14 cellular contexts compared by ENCODE assay signal in genomic region chr19:47955936-47956335, GRCh38. TPM values are rescaled to one million over a fixed set of nuclear protein-coding genes. Genes with fewer than 3 reads are reported as not detected.
DNase-seq lines count a peak whose midpoint lies in the region; ATAC-seq and TF ChIP-seq lines count a peak whose summit lies in the region.
"Not testable (repeated sequence)": the region's sequence is repeated elsewhere in the genome, so short reads cannot be mapped to it uniquely, and the experiment has no call there.
"Had no signal": no experiment of that assay in that cellular context is flagged by ENCODE, and none has a peak within 500 bp of the region (broad histone marks: within the 10 kb centered on the region; RNA-seq: fewer than 3 reads in every experiment).

No MANE protein-coding gene starts in this region.

- H3K36me3 ChIP-seq in DND-41 (ENCODE audit: insufficient read depth, low read length); right atrium auricular region: not testable (repeated sequence)

- H3K27ac ChIP-seq in DND-41 (ENCODE audit: low read length); right atrium auricular region: not testable (repeated sequence)

- not testable (repeated sequence) for H3K4me1 ChIP-seq in DND-41 (ENCODE audit: insufficient read depth, low read length); right atrium auricular region

- not testable (repeated sequence) for H3K27me3 Mint-ChIP-seq in WTC11 (ENCODE audit: low read depth)

- not testable (repeated sequence) for H3K27me3 ChIP-seq in DND-41 (ENCODE audit: insufficient read depth, low read length, poor library complexity); right atrium auricular region

- H3K9me3 Mint-ChIP-seq in WTC11: not testable (repeated sequence)

- POLR2A ChIA-PET in WTC11 (lab: Charles Lee): not testable (repeated sequence)

- H4K20me1 ChIP-seq in DND-41 (ENCODE audit: insufficient read depth, low read length): not testable (repeated sequence)

- H3K9me3 ChIP-seq in DND-41 (ENCODE audit: insufficient read depth, low read length, severe bottlenecking); right atrium auricular region: not testable (repeated sequence)

- ATAC-seq in DND-41 (ENCODE audit: insufficient read depth, low read depth); WTC11; omental fat pad (ENCODE audit: low FRiP score): not testable (repeated sequence)

- H2AFZ ChIP-seq in DND-41 (ENCODE audit: low read depth, low read length): not testable (repeated sequence)

- H3K36me3 Mint-ChIP-seq in WTC11: not testable (repeated sequence)

- TF ChIP-seq CTCF in DND-41 (IDR thresholded peaks at IDR 0.05; ENCODE audit: borderline replicate concordance, extremely low read depth, low read length, poor library complexity, severe bottlenecking); WTC11 (IDR thresholded peaks at IDR 0.05); right atrium auricular region (IDR thresholded peaks at IDR 0.05); omental fat pad (IDR thresholded peaks at IDR 0.05): not testable (repeated sequence)

- H3K9ac ChIP-seq in DND-41 (ENCODE audit: low read depth, low read length): not testable (repeated sequence)

- DNase-seq in DND-41 (peak; percentile 16), WTC11 (ENCODE audit: low spot score) (peak; percentile 30), right atrium auricular region (ENCODE audit: low spot score) (peak; percentile 69), omental fat pad (ENCODE audit: low spot score) (peak; percentile 35), ureter (ENCODE audit: low spot score) (peak; percentile 56)
- peak; percentile 3 for DNase-seq in activated CD4-positive, alpha-beta T cell treated with anti-CD3 and anti-CD28 coated beads, Interleukin-2, amount 50 U/mL, for 1 hour
- peak; percentile 19 for DNase-seq in activated naive CD4-positive, alpha-beta T cell treated with anti-CD3 and anti-CD28 coated beads, Interleukin-2, amount 50 U/mL, for 16 hours
- peak; percentile 8 for DNase-seq in stimulated activated CD4-positive, alpha-beta T cell treated with anti-CD3 and anti-CD28 coated beads, Interleukin-15, amount 100 ng/mL, for 24 hours

- H3K4me2 ChIP-seq in DND-41 (ENCODE audit: insufficient read depth, low read length): not testable (repeated sequence)

- not testable (repeated sequence) for H3K79me2 ChIP-seq in DND-41 (ENCODE audit: insufficient read depth, low read length)

- H3K4me3 ChIP-seq in DND-41 (ENCODE audit: low read depth in 1 of 2, low read length in 2 of 2); right atrium auricular region: not testable (repeated sequence)

- CTCF ChIA-PET in WTC11 (lab: Charles Lee): not testable (repeated sequence)

- H3K27ac Mint-ChIP-seq in WTC11: not testable (repeated sequence)

- H3K4me3 Mint-ChIP-seq in WTC11: not testable (repeated sequence)

- not testable (repeated sequence) for H3K4me1 Mint-ChIP-seq in WTC11

RNA-seq across cellular contexts. Expression of gene BSPH1, which starts 36.0 kb away (rescaled TPM):
- total RNA-seq in WTC11 (2021): not detected in 3 replicates
- not detected for total RNA-seq in right atrium auricular region
- total RNA-seq in omental fat pad: not detected
- total RNA-seq in ureter: not detected
- total RNA-seq: A673; Calu3; CD4-positive, alpha-beta memory T cell; G401; GM12878; H7 had no signal

RNA-seq across cellular contexts. Expression of gene ELSPBP1, which starts 38.5 kb away (rescaled TPM):
- total RNA-seq in WTC11 (2021) (not detected in 3 replicates), right atrium auricular region (not detected), omental fat pad (not detected), ureter (not detected)
- total RNA-seq: Calu3; CD4-positive, alpha-beta memory T cell; G401; GM12878; H7 had no signal

Comparison
In these comparisons a context has a peak if more than half of its experiments do, and no peak if none do; other contexts are left out.
1. DNase-seq: peak in every context shown above with its lines; median percentile 69 in right atrium auricular region; 56 in ureter; 35 in omental fat pad; 30 in WTC11; 19 in activated naive CD4-positive, alpha-beta T cell treated with anti-CD3 and anti-CD28 coated beads, Interleukin-2, amount 50 U/mL, for 16 hours; 16 in DND-41; 8 in stimulated activated CD4-positive, alpha-beta T cell treated with anti-CD3 and anti-CD28 coated beads, Interleukin-15, amount 100 ng/mL, for 24 hours; 3 in activated CD4-positive, alpha-beta T cell treated with anti-CD3 and anti-CD28 coated beads, Interleukin-2, amount 50 U/mL, for 1 hour.